27 cellular contexts compared by ENCODE assay signal in the genomic region with DNA sequence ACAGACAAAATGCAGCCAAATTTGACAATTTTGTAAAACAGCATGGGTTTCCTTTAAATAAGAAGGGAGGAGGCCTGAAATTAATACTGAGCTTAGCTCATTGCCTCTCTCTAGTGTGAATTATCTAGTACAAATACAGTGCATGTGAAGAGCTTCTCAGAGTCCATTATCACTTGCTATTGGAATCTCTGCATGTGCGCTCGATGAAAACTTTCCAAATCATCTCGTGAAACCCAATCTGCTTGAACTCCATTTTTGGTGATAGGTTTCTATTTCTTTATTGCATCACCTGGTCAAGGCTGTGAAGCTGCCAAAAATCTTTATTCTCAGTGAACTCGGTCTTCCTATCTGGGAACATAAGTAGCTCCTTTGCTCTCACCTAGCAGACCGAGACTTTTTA.
"Had no signal": no experiment of that assay in that cellular context is flagged by ENCODE, and none has a peak within 500 bp of the region (broad histone marks: within the 10 kb centered on the region; RNA-seq: fewer than 3 reads in every experiment).

No MANE protein-coding gene starts in this region.

- FAIRE-seq: bronchial epithelial cell had no signal

- H3K9me3 ChIP-seq: SJCRH30 had no signal

- H3K27ac ChIP-seq: SJCRH30, SK-N-MC, WERI-Rb-1 had no signal

- ATAC-seq: activated CD8-positive, alpha-beta memory T cell treated with anti-CD3 and anti-CD28 coated beads, Interleukin-2, amount 10 ng/mL, durations not matched to agents 7 days and 5 days; activated naive CD8-positive, alpha-beta T cell treated with anti-CD3 and anti-CD28 coated beads, Interleukin-2, amount 50 U/mL, for 24 hours; Panc1 had no signal

- H3K4me1 ChIP-seq: SJCRH30 had no signal

- H3K4me3 ChIP-seq: SJCRH30, SK-N-MC had no signal

- H3K36me3 ChIP-seq: SJCRH30, WERI-Rb-1 had no signal

- H3K27me3 ChIP-seq: SJCRH30 had no signal

- DNase-seq: activated CD4-positive, alpha-beta memory T cell treated with anti-CD3 and anti-CD28 coated beads, Interleukin-2, amount 10 ng/mL, durations not matched to agents 7 days and 5 days; activated CD4-positive, alpha-beta T cell treated with anti-CD3 and anti-CD28 coated beads for 1 hour; activated CD4-positive, alpha-beta T cell treated with anti-CD3 and anti-CD28 coated beads for 48 hours; activated CD4-positive, CD25-positive, alpha-beta regulatory T cell; activated CD8-positive, alpha-beta memory T cell treated with anti-CD3 and anti-CD28 coated beads for 24 hours; activated CD8-positive, alpha-beta memory T cell treated with anti-CD3 and anti-CD28 coated beads, Interleukin-2, amount 10 ng/mL, durations not matched to agents 7 days and 5 days; activated CD8-positive, alpha-beta memory T cell treated with anti-CD3 and anti-CD28 coated beads, Interleukin-2, amount 50 U/mL, for 48 hours; activated effector memory CD4-positive, alpha-beta T cell treated with Interleukin-2 at 50 U/mL for 16 hours; activated naive CD4-positive, alpha-beta T cell treated with anti-CD3 and anti-CD28 coated beads, Interleukin-2, amount 10 ng/mL, durations not matched to agents 7 days and 5 days; activated naive CD8-positive, alpha-beta T cell treated with anti-CD3 and anti-CD28 coated beads, Interleukin-2, amount 50 U/mL, for 24 hours; activated T-cell treated with anti-CD3 and anti-CD28 coated beads, Interleukin-2, amount 50 U/mL, for 48 hours; anterior cingulate cortex; central memory CD4-positive, alpha-beta T cell; NCI-H1105 treated with DMSO at 0.1 percent for 48 hours; NCI-H1436; NCI-H1694; NCI-H2029; NCI-H446; NCI-H524; OCI-M1; SHP77; SJCRH30; T1000; WERI-Rb-1 had no signal
